In the genomic region with DNA sequence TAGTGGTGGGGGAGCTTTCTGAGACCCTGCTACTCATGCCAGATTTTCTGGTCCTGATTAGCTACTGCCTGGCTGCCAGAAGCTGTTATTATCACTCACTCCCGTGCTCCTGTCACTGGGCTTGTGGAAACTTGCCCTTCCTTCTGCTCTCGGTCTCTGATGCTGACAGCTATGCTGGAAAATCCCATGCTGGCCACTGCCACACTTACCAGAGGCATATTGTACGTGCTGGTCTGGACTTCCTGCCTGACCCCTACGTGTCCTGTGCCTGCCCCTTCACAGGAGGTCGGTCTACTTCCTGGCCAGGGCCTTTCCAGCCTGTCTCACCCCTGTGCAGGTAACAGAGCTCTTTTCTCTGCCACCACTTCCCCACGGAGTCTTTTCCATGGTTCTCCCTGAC, we compare ENCODE assay signal across 9 cellular contexts.
A peak's percentile ranks its signal among the peaks of the same experiment; 100 is the strongest.
DNase-seq lines count a peak whose midpoint lies in the region; ATAC-seq and FAIRE-seq lines count a peak whose summit lies in the region.
"Had no signal": no experiment of that assay in that cellular context is flagged by ENCODE, and none has a peak within 500 bp of the region (broad histone marks: within the 10 kb centered on the region; RNA-seq: fewer than 3 reads in every experiment).

No MANE protein-coding gene starts in this region.

- DNase-seq in GM19239 (ENCODE audit: insufficient read length, low spot score) (no peak), NCI-H69 (lab: John Stamatoyannopoulos, UW) (peak; percentile 83), cardiac septum (ENCODE audit: low spot score) (peak; percentile 83), small intestine (no peak), NCI-H526 treated with DMSO at 0.1 percent for 48 hours (lab: John Stamatoyannopoulos, UW) (no peak)
- DNase-seq in activated naive CD4-positive, alpha-beta T cell treated with Interleukin-2 at 50 U/mL for 16 hours: no peak
- DNase-seq in naive thymus-derived CD8-positive, alpha-beta T cell: no peak

- peak overlapping the region; percentile 4 to 6 for H3K27ac ChIP-seq in small intestine (ENCODE audit: low read depth in 1 of 2, low read length in 1 of 2)

- H3K27me3 Mint-ChIP-seq in naive thymus-derived CD8-positive, alpha-beta T cell: no peaks in the 10 kb centered on the region

- peak; percentile 90 for FAIRE-seq in GM19239 (lab: Jason Lieb, UNC)
- no peak for FAIRE-seq in small intestine (lab: Jason Lieb, UNC)
- FAIRE-seq: colon had no signal

- no peaks in the 10 kb centered on the region for H3K27me3 ChIP-seq in small intestine (ENCODE audit: control insufficient read depth in 2 of 2, insufficient read depth in 2 of 2, low read length in 2 of 2)

- H3K27ac Mint-ChIP-seq in naive thymus-derived CD8-positive, alpha-beta T cell: no peak overlapping the region

- peaks cover 6 to 29% (median 19%) of the 10 kb centered on the region in 4 donors for H3K4me1 Mint-ChIP-seq in naive thymus-derived CD8-positive, alpha-beta T cell

- ATAC-seq in GM21619 (IDR thresholded peaks at IDR 0.05; ENCODE audit: unreplicated experiment): no peak
- ATAC-seq in naive thymus-derived CD8-positive, alpha-beta T cell: no peak

- POLR2A ChIA-PET in naive thymus-derived CD8-positive, alpha-beta T cell (lab: Charles Lee): interaction anchor here (0.6 to 0.8 kb wide), 3 partner anchors 11 to 681 kb away, joined by 3 to 4 read pairs (median 3); no protein-coding TSS in a partner anchor

- intact Hi-C loops in cardiac septum (cut with DNase I): loop anchor here (5.0 kb wide), 1 partner anchor 81 kb away; no protein-coding TSS in a partner anchor

- H3K36me3 ChIP-seq in small intestine (ENCODE audit: control insufficient read depth in 2 of 2, insufficient read depth in 2 of 2, low read length in 2 of 2): no peaks in the 10 kb centered on the region

- WGBS in small intestine, 3 donors: 56 to 66% (median 56%) methylated on average over 6 of the region's 6 CpGs

- H3K4me3 Mint-ChIP-seq in naive thymus-derived CD8-positive, alpha-beta T cell: no peak overlapping the region

- peaks cover 0 to 7% (median 0%) of the 10 kb centered on the region in 3 donors for H3K36me3 Mint-ChIP-seq in naive thymus-derived CD8-positive, alpha-beta T cell

- no peak overlapping the region for H3K4me3 ChIP-seq in small intestine (ENCODE audit: low read depth in 1 of 2, low read length in 2 of 2)

- peaks cover 11% of the 10 kb centered on the region in 2 donors for H3K4me1 ChIP-seq in small intestine (ENCODE audit: control insufficient read depth in 2 of 2, insufficient read depth in 1 of 2, low read depth in 1 of 2, low read length in 1 of 2)

- no peaks in the 10 kb centered on the region for H3K9me3 ChIP-seq in small intestine (ENCODE audit: control insufficient read depth, low read depth)

- H3K9me3 Mint-ChIP-seq in naive thymus-derived CD8-positive, alpha-beta T cell: peaks cover 0 to 11% (median 0%) of the 10 kb centered on the region in 9 donors

Comparison
In these comparisons a context has a peak if more than half of its experiments do, and no peak if none do; other contexts are left out.
1. DNase-seq: peak in NCI-H69 (single experiment) and cardiac septum (single experiment); none in GM19239 (single experiment), small intestine (single experiment), NCI-H526 treated with DMSO at 0.1 percent for 48 hours (single experiment), activated naive CD4-positive, alpha-beta T cell treated with Interleukin-2 at 50 U/mL for 16 hours (single experiment) and naive thymus-derived CD8-positive, alpha-beta T cell (0 of 10).